8 cellular contexts compared by ENCODE assay signal in genomic region chr17:45221081-45221996, GRCh38. TPM values are rescaled to one million over a fixed set of nuclear protein-coding genes. Genes with fewer than 3 reads are reported as not detected.
DNase-seq lines count a peak whose midpoint lies in the region; ATAC-seq and TF ChIP-seq lines count a peak whose summit lies in the region.

FMNL1 (plus strand) TSS chr17:45221885; CDS start chr17:45222125, 240 bp downstream.

- no peaks in the 10 kb centered on the region for H3K36me3 ChIP-seq in BE2C
- no peaks in the 10 kb centered on the region for H3K36me3 ChIP-seq in H7 (replicated peaks; ENCODE audit: control insufficient read depth, insufficient read depth, low read length)
- no peaks in the 10 kb centered on the region for H3K36me3 ChIP-seq in body of pancreas (replicated peaks in 1 of 2; ENCODE audit: insufficient read depth in 1 of 2, low read depth in 2 of 2)
- H3K36me3 ChIP-seq in kidney epithelial cell (ENCODE audit: control insufficient read depth, insufficient read depth, low read length) = no peaks in the 10 kb centered on the region

- WGBS in body of pancreas, 2 donors = 4 to 12% methylated on average over 10 to 68 of the region's 95 CpGs

- H3K27me3 ChIP-seq in BE2C (peaks cover 22% of the 10 kb centered on the region), H7 (ENCODE audit: control insufficient read depth, insufficient read depth, low read length) (peaks cover 43% of the 10 kb centered on the region), body of pancreas (peaks cover 0 to 5% of the 10 kb centered on the region in 2 donors), kidney epithelial cell (ENCODE audit: control insufficient read depth, insufficient read depth, low read length) (peaks cover 2% of the 10 kb centered on the region), foreskin keratinocyte (peaks cover 52% of the 10 kb centered on the region)

- DNase-seq in BE2C (no peak), H7 (no peak), body of pancreas (peak in 2 of 4 donors; percentile 40 to 59), kidney epithelial cell (ENCODE audit: low read depth) (no peak), foreskin keratinocyte (no peak), HK-2 (ENCODE audit: unreplicated experiment) (no peak)
- DNase-seq in stimulated activated CD4-positive, alpha-beta T cell treated with anti-CD3 and anti-CD28 coated beads, Interleukin-1b, Interleukin-23, amount 100 ng/mL, for 48 hours = peak; percentile 53

- TF ChIP-seq CTCF in BE2C (IDR thresholded peaks at IDR 0.05; ENCODE audit: low read depth, low read length) (no peak), body of pancreas (IDR thresholded peaks at IDR 0.05) (no peak), kidney epithelial cell (IDR thresholded peaks at IDR 0.05; ENCODE audit: insufficient read depth, low read length, poor library complexity, severe bottlenecking) (no peak), foreskin keratinocyte (conservative IDR thresholded peaks at IDR 0.05) (no peak)

- H3K27ac ChIP-seq in body of pancreas = peak within 1 kb of the TSS in 1 of 4 donors; percentile 51
- no peak within 1 kb of the TSS for H3K27ac ChIP-seq in foreskin keratinocyte

- H3K4me1 ChIP-seq in BE2C (peaks cover 11% of the 10 kb centered on the region), body of pancreas (peaks cover 17% of the 10 kb centered on the region), foreskin keratinocyte (no peaks in the 10 kb centered on the region)

- peak; percentile 26 for ATAC-seq in body of pancreas
- ATAC-seq in foreskin keratinocyte = no peak

- intact Hi-C loops in T-helper 1 cell treated with Interleukin-12 subunit alpha and Interleukin-12 subunit beta and Interleukin-4 antibody, amounts not matched to agents 30 ng/mL and 1 ng/mL, for 36 hours (cut with micrococcal nuclease) = loop anchor here (10.0 kb wide), 1 partner anchor 257 kb away; the partner anchor contains the start of gene C1QL1
- intact Hi-C loops in body of pancreas (cut with DNase I) = loop anchor here (5.0 kb wide), 1 partner anchor 166 kb away; no protein-coding TSS in a partner anchor

- no peak for TF ChIP-seq POLR2A in body of pancreas (IDR thresholded peaks at IDR 0.05)

- H3K9me3 ChIP-seq in BE2C (no peaks in the 10 kb centered on the region), body of pancreas (no peaks in the 10 kb centered on the region)

- H3K4me3 ChIP-seq in BE2C (ENCODE audit: low read depth, low read length) = peak within 1 kb of the TSS; percentile 36
- peak within 1 kb of the TSS; percentile 50 for H3K4me3 ChIP-seq in H7 (ENCODE audit: insufficient read depth, low read depth, low read length)
- H3K4me3 ChIP-seq in body of pancreas = peak within 1 kb of the TSS in 1 of 2 donors; percentile 45
- H3K4me3 ChIP-seq in kidney epithelial cell (ENCODE audit: low read depth, low read length) = peak within 1 kb of the TSS; percentile 54

RNA-seq across cellular contexts. Expression of gene FMNL1, which starts in this region (rescaled TPM):
- 64.8 TPM for polyA plus RNA-seq in BE2C (2012; ENCODE audit: insufficient read depth, insufficient read length, low read depth)
- 1.7 and 2.4 TPM in 2 replicates for total RNA-seq in H7 (2014; rRNA removed; shearing (Covaris generic))
- total RNA-seq in T-helper 1 cell treated with Interleukin-12 subunit alpha and Interleukin-12 subunit beta and Interleukin-4 antibody, amounts not matched to agents 30 ng/mL and 1 ng/mL, for 36 hours = 484 and 485 TPM in 2 replicates
- total RNA-seq in body of pancreas (1 to 10 TPM; 4.0 to 5.2 TPM), kidney epithelial cell (26.0 and 27.5 TPM in 2 replicates), foreskin keratinocyte (0.48 and 1.6 TPM in 2 replicates)
- 0.91 and 2.0 TPM in 2 replicates for polyA plus RNA-seq in foreskin keratinocyte

Comparison
In these comparisons a context has a peak if more than half of its experiments do, and no peak if none do; other contexts are left out.
1. RNA of gene FMNL1 (total RNA-seq): 484 to 485 TPM in T-helper 1 cell treated with Interleukin-12 subunit alpha and Interleukin-12 subunit beta and Interleukin-4 antibody, amounts not matched to agents 30 ng/mL and 1 ng/mL, for 36 hours; 26.0 to 27.5 TPM in kidney epithelial cell, 4.0 to 5.2 TPM in body of pancreas, 1.7 to 2.4 TPM in H7 and 0.48 to 1.6 TPM in foreskin keratinocyte; every median in the first group is over 10 times any median in the second.